In genomic region chr16:50323335-50324011, GRCh38 we compare ENCODE assay signal across 8 cellular contexts. TPM values are rescaled to one million over a fixed set of nuclear protein-coding genes. Genes with fewer than 3 reads are reported as not detected.
A peak's percentile ranks its signal among the peaks of the same experiment; 100 is the strongest.
DNase-seq lines count a peak whose midpoint lies in the region; ATAC-seq, FAIRE-seq and TF ChIP-seq lines count a peak whose summit lies in the region.

No MANE protein-coding gene starts in this region.

- 91% methylated on average over 11 of the region's 11 CpGs; no CpG with 5 or more reads in 1 of the 2 experiments for WGBS in H1 (ENCODE audit: extremely low coverage in 1 of 2, insufficient coverage in 1 of 2, insufficient read length in 1 of 2, insufficient replicate concordance in 2 of 2, low coverage in 1 of 2, low lambda C conversion rate in 2 of 2, missing lambda C conversion rate in 1 of 2), 2 experiments

- H2AFZ ChIP-seq in H1 (ENCODE audit: low read length), result no peak overlapping the region

- no peak overlapping the region for H4K91ac ChIP-seq in H1 (replicated peaks; ENCODE audit: insufficient read length, low read length)

- TF ChIP-seq EP300 in H1 (IDR thresholded peaks at IDR 0.05; ENCODE audit: borderline replicate concordance in 1 of 2, low read depth in 2 of 2, low read length in 2 of 2), result no peak

- H3K79me1 ChIP-seq in H1 (ENCODE audit: low read depth, low read length), result no peaks in the 10 kb centered on the region; the same call in 1 of the 2 replicates

- H2BK20ac ChIP-seq in H1 (ENCODE audit: low read length), result no peak overlapping the region

- no peak overlapping the region for H3K4ac ChIP-seq in H1 (replicated peaks; ENCODE audit: insufficient read length, low read depth, low read length)

- peaks cover 0 to 2% of the 10 kb centered on the region in 2 experiments for H4K20me1 ChIP-seq in H1 (replicated peaks in 1 of 2; ENCODE audit: control insufficient read depth in 1 of 2, insufficient read depth in 2 of 2, low read length in 2 of 2)

- no peaks in the 10 kb centered on the region for H3K9me3 Mint-ChIP-seq in activated naive CD4-positive, alpha-beta T cell treated with anti-CD3 and anti-CD28 coated beads for 36 hours

- H3K4me3 ChIP-seq in Panc1 (ENCODE audit: low read depth in 2 of 2, low read length in 2 of 2) (no peak overlapping the region), H1 (ENCODE audit: extremely low read depth in 1 of 4, insufficient read depth in 2 of 4, low read depth in 3 of 4, low read length in 4 of 4) (no peak overlapping the region), gastrocnemius medialis (no peak overlapping the region)

- TF ChIP-seq CTCF in Panc1 (IDR thresholded peaks at IDR 0.05), result peak; percentile 37
- peak in 1 of 3 experiments; percentile 30; a peak in 1 of 4 replicates for TF ChIP-seq CTCF in H1 (IDR thresholded peaks at IDR 0.05; ENCODE audit: control extremely low read depth in 1 of 3, insufficient read depth in 1 of 3, low read depth in 1 of 3, low read length in 3 of 3)
- no peak for TF ChIP-seq CTCF in gastrocnemius medialis (IDR thresholded peaks at IDR 0.05 in 4 of 5, conservative IDR thresholded peaks at IDR 0.05 in 1 of 5)

- H2BK15ac ChIP-seq in H1 (ENCODE audit: low read length), result no peak overlapping the region

- H3K36me3 ChIP-seq in Panc1 (ENCODE audit: control insufficient read depth, insufficient read depth, low read length) (peaks cover 9% of the 10 kb centered on the region), H1 (ENCODE audit: control insufficient read depth in 2 of 4, insufficient read depth in 4 of 4, low read length in 3 of 4) (peaks cover 15 to 74% (median 46%) of the 10 kb centered on the region in 4 experiments), gastrocnemius medialis (peaks cover 7 to 75% of the 10 kb centered on the region in 2 donors)

- H2AK5ac ChIP-seq in H1 (ENCODE audit: low read depth, low read length), result no peak overlapping the region

- H3K23me2 ChIP-seq in H1 (ENCODE audit: low read depth, low read length), result no peaks in the 10 kb centered on the region

- H3K4me1 ChIP-seq in Panc1 (ENCODE audit: control insufficient read depth, insufficient read depth, low read length) (no peaks in the 10 kb centered on the region), H1 (replicated peaks in 1 of 4; ENCODE audit: control insufficient read depth in 3 of 4, insufficient read depth in 4 of 4, low read length in 3 of 4) (no peaks in the 10 kb centered on the region), gastrocnemius medialis (no peaks in the 10 kb centered on the region)

- no peaks in the 10 kb centered on the region for H3K27me3 Mint-ChIP-seq in activated naive CD4-positive, alpha-beta T cell treated with anti-CD3 and anti-CD28 coated beads for 36 hours (ENCODE audit: low read depth)

- no TSS peak for BruUV-seq in Panc1 (replicated peaks; lab: Mats Ljungman, UMichigan)

- no peak overlapping the region for H3K23ac ChIP-seq in H1 (ENCODE audit: insufficient read length)

- in situ Hi-C loops in Panc1 (cut with HindIII; ENCODE audit: low pct_unique_long_range_greater_than_20kb, low sequenced_read_pairs) (no loop called here), gastrocnemius medialis (cut with MboI; ENCODE audit: low sequenced_read_pairs in 4 of 4) (no loop called here)

- DNase-seq in activated naive CD4-positive, alpha-beta T cell treated with anti-CD3 and anti-CD28 coated beads for 36 hours, result no peak
- DNase-seq in activated naive CD4-positive, alpha-beta T cell treated with anti-CD3 and anti-CD28 coated beads, Interleukin-2, amount 50 U/mL, for 16 hours, result no peak
- DNase-seq in Panc1 (ENCODE audit: low read depth, low spot score), result peak; percentile 8
- DNase-seq in H1 (ENCODE audit: low read depth in 1 of 2, low spot score in 2 of 2), result no peak
- peak in 1 of 2 donors; percentile 25 for DNase-seq in gastrocnemius medialis
- DNase-seq in activated CD4-positive, CD25-positive, alpha-beta regulatory T cell treated with anti-CD3 and anti-CD28 coated beads, Interleukin-2, amount 50 U/mL, for 72 hours, result no peak
- no peak for DNase-seq in NCI-H187 treated with DMSO at 0.1 percent for 48 hours (lab: John Stamatoyannopoulos, UW)

- H3K18ac ChIP-seq in H1 (ENCODE audit: extremely low read depth, low read length), result no peak overlapping the region

- H3K4me1 Mint-ChIP-seq in activated naive CD4-positive, alpha-beta T cell treated with anti-CD3 and anti-CD28 coated beads for 36 hours (ENCODE audit: low read depth), result peaks cover 41% of the 10 kb centered on the region

- no peak overlapping the region for H3K9ac ChIP-seq in H1 (replicated peaks in 1 of 4; ENCODE audit: extremely low read depth in 1 of 4, low read depth in 3 of 4, low read length in 3 of 4)

- TF ChIP-seq RAD21 in H1 (IDR thresholded peaks at IDR 0.05 in 1 of 2, conservative IDR thresholded peaks at IDR 0.05 in 1 of 2; ENCODE audit: low read depth in 2 of 2, low read length in 2 of 2), result peak; percentile 13 to 30; a peak in 2 of 4 replicates

- no peak for ATAC-seq in Panc1
- peak; percentile 33 to 73 for ATAC-seq in gastrocnemius medialis
- ATAC-seq in activated CD4-positive, CD25-positive, alpha-beta regulatory T cell treated with anti-CD3 and anti-CD28 coated beads, Interleukin-2, amount 50 U/mL, for 24 hours, result no peak

- no peaks in the 10 kb centered on the region for H3K27me3 ChIP-seq in Panc1 (ENCODE audit: control insufficient read depth, insufficient read depth, low read length)
- H3K27me3 ChIP-seq in H1 (replicated peaks in 1 of 4; ENCODE audit: control insufficient read depth in 3 of 4, extremely low read depth in 1 of 4, insufficient read depth in 3 of 4, low read length in 3 of 4), result no peaks in the 10 kb centered on the region
- no peaks in the 10 kb centered on the region for H3K27me3 ChIP-seq in gastrocnemius medialis

- H3K36me3 Mint-ChIP-seq in activated naive CD4-positive, alpha-beta T cell treated with anti-CD3 and anti-CD28 coated beads for 36 hours (ENCODE audit: low read depth), result peaks cover 30% of the 10 kb centered on the region

- no peaks in the 10 kb centered on the region for H3K9me3 ChIP-seq in Panc1 (ENCODE audit: control insufficient read depth, insufficient read depth, low read depth, low read length)
- no peaks in the 10 kb centered on the region for H3K9me3 ChIP-seq in H1 (ENCODE audit: insufficient read depth in 2 of 2, low read depth in 1 of 2, low read length in 1 of 2)
- no peaks in the 10 kb centered on the region for H3K9me3 ChIP-seq in gastrocnemius medialis

- H3K27ac ChIP-seq in Panc1 (ENCODE audit: low read length), result no peak overlapping the region
- H3K27ac ChIP-seq in H1 (ENCODE audit: low read depth, low read length), result no peak overlapping the region
- H3K27ac ChIP-seq in gastrocnemius medialis, result peak overlapping the region in 1 of 4 donors; percentile 18

- H3K4me2 ChIP-seq in H1 (ENCODE audit: insufficient read depth in 1 of 2, low read depth in 2 of 2, low read length in 2 of 2), result no peak overlapping the region

- H4K8ac ChIP-seq in H1 (ENCODE audit: extremely low read depth, insufficient read depth, low read length), result no peak overlapping the region

- TF ChIP-seq POLR2A in H1 (IDR thresholded peaks at IDR 0.05; ENCODE audit: control extremely low read depth in 1 of 2, low read depth in 2 of 2, low read length in 2 of 2) (no peak), gastrocnemius medialis (IDR thresholded peaks at IDR 0.05) (no peak)

- no peak for FAIRE-seq in H1 (lab: Jason Lieb, UNC)

- H2BK5ac ChIP-seq in H1 (ENCODE audit: low read depth, low read length), result no peak overlapping the region

- H4K5ac ChIP-seq in H1 (ENCODE audit: insufficient read length, low read depth, low read length), result no peak overlapping the region

- POLR2A ChIA-PET in Panc1 (lab: Charles Lee) (no interaction called here), H1 (lab: Charles Lee; ENCODE audit: partially characterized antibody) (no interaction called here)

- H3K4me3 Mint-ChIP-seq in activated naive CD4-positive, alpha-beta T cell treated with anti-CD3 and anti-CD28 coated beads for 36 hours, result no peak overlapping the region

- no peak overlapping the region for H3K14ac ChIP-seq in H1 (ENCODE audit: insufficient read length)

- no peak overlapping the region for H2BK120ac ChIP-seq in H1 (replicated peaks; ENCODE audit: low read depth, low read length)

- H3K79me2 ChIP-seq in H1 (ENCODE audit: control insufficient read depth in 1 of 2, insufficient read depth in 2 of 2, low read length in 2 of 2), result no peaks in the 10 kb centered on the region

- peak overlapping the region; percentile 39 for H3K27ac Mint-ChIP-seq in activated naive CD4-positive, alpha-beta T cell treated with anti-CD3 and anti-CD28 coated beads for 36 hours

- intact Hi-C loops in activated naive CD4-positive, alpha-beta T cell treated with anti-CD3 and anti-CD28 coated beads for 36 hours (cut with micrococcal nuclease), result no loop called here
- intact Hi-C loops in Panc1 (cut with micrococcal nuclease; ENCODE audit: unreplicated experiment), result no loop called here
- intact Hi-C loops in gastrocnemius medialis (cut with DNase I; ENCODE audit: low total_unique reads), result no loop called here

- CTCF ChIA-PET in activated naive CD4-positive, alpha-beta T cell treated with anti-CD3 and anti-CD28 coated beads for 36 hours (lab: Charles Lee), result interaction anchor here (2.0 to 9.5 kb wide), 3 partner anchors 30 to 299 kb away, joined by 5 to 149 read pairs (median 8); partner anchors contain the start of gene CNEP1R1
- CTCF ChIA-PET in Panc1 (lab: Charles Lee), result no interaction called here
- CTCF ChIA-PET in H1 (lab: Charles Lee; ENCODE audit: partially characterized antibody), result interaction anchor here (0.6 to 1.7 kb wide), 5 partner anchors 16 to 483 kb away, joined by 3 to 6 read pairs (median 3); no protein-coding TSS in a partner anchor

- no peak overlapping the region for H3K56ac ChIP-seq in H1 (replicated peaks; ENCODE audit: insufficient read length, low read depth, low read length)

- H2BK12ac ChIP-seq in H1 (ENCODE audit: low read depth, low read length), result no peak overlapping the region

RNA-seq across cellular contexts. Expression of gene BRD7, which starts 45.3 kb away (rescaled TPM):
- total RNA-seq in activated naive CD4-positive, alpha-beta T cell treated with anti-CD3 and anti-CD28 coated beads for 36 hours, result 100 to 1,000 TPM in 1 of 2 experiments, 10 to 100 TPM in 1; 96.7 to 101 TPM
- 45.6 TPM for total RNA-seq in Panc1 (2021; ENCODE audit: unreplicated experiment)
- 27.0 TPM for polyA plus RNA-seq in Panc1 (2012; ENCODE audit: insufficient read length)
- 119 and 120 TPM in 2 replicates for total RNA-seq in H1 (2021; fragmentation: NEBNext Ultra II Directional; extraction: Animal tissue kit (Norgen Biotek cat#: 25700))
- polyA plus RNA-seq in H1 (2011; rRNA removed), result 27.7 and 42.5 TPM in 2 replicates
- polyA plus RNA-seq in H1 (2011; cell fraction: cytosol; rRNA removed), result 45.8 TPM
- polyA plus RNA-seq in H1 (2011; cell fraction: nucleus; rRNA removed), result 101 TPM
- polyA plus RNA-seq in H1 (2012, experiment 1 of 2), result 76.6 to 117 TPM (median 91.0 TPM) in 4 replicates
- polyA plus RNA-seq in H1 (2012, experiment 2 of 2), result 11.0 TPM
- polyA plus RNA-seq in H1 (2013, experiment 1 of 2), result 160 TPM
- polyA plus RNA-seq in H1 (2013, experiment 2 of 2), result 158 TPM
- 69.2 and 75.1 TPM in 2 replicates for polyA minus RNA-seq in H1 (2011; rRNA and poly(A)+ RNA removed)
- 31.0 TPM for polyA minus RNA-seq in H1 (2011; cell fraction: cytosol; rRNA and poly(A)+ RNA removed)
- polyA minus RNA-seq in H1 (2011; cell fraction: nucleus; rRNA and poly(A)+ RNA removed), result 169 TPM
- 10 to 100 TPM; 38.3 to 55.9 (median 48.8) TPM for total RNA-seq in gastrocnemius medialis

RNA-seq across cellular contexts. Expression of gene ADCY7, which starts 57.1 kb away (rescaled TPM):
- 10 to 100 TPM; 73.4 to 89.6 TPM for total RNA-seq in activated naive CD4-positive, alpha-beta T cell treated with anti-CD3 and anti-CD28 coated beads for 36 hours
- total RNA-seq in Panc1 (2021; ENCODE audit: unreplicated experiment), result 6.3 TPM
- 8.9 TPM for polyA plus RNA-seq in Panc1 (2012; ENCODE audit: insufficient read length)
- 4.7 and 5.1 TPM in 2 replicates for total RNA-seq in H1 (2021; fragmentation: NEBNext Ultra II Directional; extraction: Animal tissue kit (Norgen Biotek cat#: 25700))
- 2.4 and 5.5 TPM in 2 replicates for polyA plus RNA-seq in H1 (2011; rRNA removed)
- polyA plus RNA-seq in H1 (2011; cell fraction: cytosol; rRNA removed), result 4.9 TPM
- 13.5 TPM for polyA plus RNA-seq in H1 (2011; cell fraction: nucleus; rRNA removed)
- 2.0 to 4.3 TPM (median 2.9 TPM) in 4 replicates for polyA plus RNA-seq in H1 (2012, experiment 1 of 2)
- 0.45 TPM for polyA plus RNA-seq in H1 (2012, experiment 2 of 2)
- polyA plus RNA-seq in H1 (2013, experiment 1 of 2), result 1.8 TPM
- 1.7 TPM for polyA plus RNA-seq in H1 (2013, experiment 2 of 2)
- polyA minus RNA-seq in H1 (2011; rRNA and poly(A)+ RNA removed), result 6.9 and 7.2 TPM in 2 replicates
- 7.3 TPM for polyA minus RNA-seq in H1 (2011; cell fraction: cytosol; rRNA and poly(A)+ RNA removed)
- 6.4 TPM for polyA minus RNA-seq in H1 (2011; cell fraction: nucleus; rRNA and poly(A)+ RNA removed)
- total RNA-seq in gastrocnemius medialis, result 1 to 10 TPM in 3 of 4 donors, under 1 TPM in 1; 0.90 to 7.3 (median 2.6) TPM

Comparison
In these comparisons a context has a peak if more than half of its experiments do, and no peak if none do; other contexts are left out.
1. ATAC-seq: peak in gastrocnemius medialis (2 of 2); none in Panc1 (single experiment) and activated CD4-positive, CD25-positive, alpha-beta regulatory T cell treated with anti-CD3 and anti-CD28 coated beads, Interleukin-2, amount 50 U/mL, for 24 hours (0 of 2).
2. RNA of gene ADCY7, which starts 57.1 kb away (total RNA-seq): 73.4 to 89.6 TPM in activated naive CD4-positive, alpha-beta T cell treated with anti-CD3 and anti-CD28 coated beads for 36 hours; 6.3 TPM in Panc1 (single experiment), 4.7 to 5.1 TPM in H1 and 0.90 to 7.3 TPM in gastrocnemius medialis; every median in the first group is over 4 times any median in the second.